ENCODE assay signal across 17 cellular contexts in the genomic region with DNA sequence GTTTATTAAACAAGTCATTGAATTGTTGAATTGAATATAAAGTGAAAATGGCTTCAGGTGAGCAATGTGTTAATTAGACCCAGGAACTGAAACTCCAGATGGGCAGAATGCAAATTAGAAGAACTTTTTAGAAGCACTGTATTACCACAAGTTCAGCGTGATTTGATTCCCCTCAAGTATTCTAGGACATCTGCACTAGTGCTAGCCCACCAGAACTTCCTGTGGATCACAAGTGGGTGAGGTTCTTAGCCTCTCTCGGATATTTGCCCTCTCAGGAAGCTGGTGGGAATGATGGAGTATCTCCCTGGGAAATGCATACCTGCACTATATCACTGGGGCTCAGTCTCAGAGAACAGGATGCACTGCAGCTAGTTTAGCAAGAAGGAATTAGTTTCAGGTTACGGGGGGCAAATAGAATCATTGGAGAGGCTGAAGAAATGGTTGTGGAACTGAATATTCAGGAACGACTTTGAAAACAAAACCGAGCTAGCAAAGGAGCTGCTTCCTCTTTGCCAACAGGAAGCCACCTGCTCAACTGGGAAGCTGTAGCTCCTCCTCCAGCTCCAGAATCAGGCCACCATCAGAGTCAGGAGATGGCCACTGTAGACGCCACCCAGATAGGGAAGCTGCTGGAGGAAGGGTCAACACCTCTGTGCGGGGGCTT.
DNase-seq lines count a peak whose midpoint lies in the region; ATAC-seq and TF ChIP-seq lines count a peak whose summit lies in the region.
"Had no signal": no experiment of that assay in that cellular context is flagged by ENCODE, and none has a peak within 500 bp of the region (broad histone marks: within the 10 kb centered on the region; RNA-seq: fewer than 3 reads in every experiment).

No MANE protein-coding gene starts in this region.

- peak overlapping the region; percentile 45; the same call in 1 of the 2 replicates for H2AFZ ChIP-seq in OCI-LY7 (ENCODE audit: low read length)

- no peaks in the 10 kb centered on the region for H4K20me1 ChIP-seq in OCI-LY7 (ENCODE audit: insufficient read depth, low read length)

- H3K36me3 ChIP-seq in OCI-LY7 (ENCODE audit: insufficient read depth, low read length) (peaks cover 13% of the 10 kb centered on the region; the same call in 1 of the 2 replicates), ascending aorta (no peaks in the 10 kb centered on the region)
- H3K36me3 ChIP-seq: uterus had no signal

- H3K4me3 ChIP-seq in GM12864 (ENCODE audit: low read depth, low read length), result no peak overlapping the region; the same call in 1 of the 2 replicates
- peak overlapping the region; percentile 58 for H3K4me3 ChIP-seq in OCI-LY7 (ENCODE audit: low read depth, low read length, poor library complexity, severe bottlenecking)
- no peak overlapping the region for H3K4me3 ChIP-seq in ascending aorta
- H3K4me3 ChIP-seq: K562, uterus had no signal

- H3K9me3 ChIP-seq in OCI-LY7 (ENCODE audit: low read length) (peaks cover 17% of the 10 kb centered on the region), ascending aorta (no peaks in the 10 kb centered on the region)
- H3K9me3 ChIP-seq: SK-N-SH, uterus had no signal

- TF ChIP-seq POLR2A in erythroblast (IDR thresholded peaks at IDR 0.05; ENCODE audit: low read length), result no peak

- H3K27me3 ChIP-seq in ascending aorta, result no peaks in the 10 kb centered on the region
- H3K27me3 ChIP-seq: uterus had no signal

- H3K27ac ChIP-seq in OCI-LY7 (ENCODE audit: low read depth, low read length, poor library complexity, severe bottlenecking) (peak overlapping the region; percentile 98), ascending aorta (no peak overlapping the region)
- H3K27ac ChIP-seq: uterus, VCaP had no signal

- H3K4me1 ChIP-seq in OCI-LY7 (ENCODE audit: insufficient read depth, low read length, poor library complexity, severe bottlenecking), result peaks cover 59% of the 10 kb centered on the region
- no peaks in the 10 kb centered on the region for H3K4me1 ChIP-seq in ascending aorta
- H3K4me1 ChIP-seq: uterus had no signal

- CTCF ChIA-PET in OCI-LY7 (lab: Charles Lee; ENCODE audit: unreplicated experiment), result interaction anchor here (0.5 to 3.7 kb wide), 7 partner anchors 8 to 174 kb away, joined by 3 to 43 read pairs (median 3); no protein-coding TSS in a partner anchor

- DNase-seq in GM12864 (ENCODE audit: low read depth), result peak; percentile 56
- peak; percentile 89 for DNase-seq in OCI-LY7 (ENCODE audit: low spot score)
- no peak for DNase-seq in activated effector memory CD4-positive, alpha-beta T cell treated with Interleukin-2 at 50 U/mL for 16 hours
- DNase-seq in ascending aorta (ENCODE audit: low spot score in 2 of 2), result no peak
- DNase-seq in erythroblast (lab: John Stamatoyannopoulos, UW), result no peak
- no peak for DNase-seq in hippocampal formation (lab: John Stamatoyannopoulos, UW)
- DNase-seq: activated naive CD8-positive, alpha-beta T cell treated with anti-CD3 and anti-CD28 coated beads, Interleukin-2, amount 50 U/mL, for 24 hours; DMS53; head of caudate nucleus; NCI-H2081 treated with DMSO at 0.1 percent for 48 hours; NK-92 treated with Interleukin-12 subunit alpha and Interleukin-12 subunit beta, amount 100 ng/mL, for 24 hours; SK-N-SH; uterus had no signal

- ATAC-seq in GM19452 (IDR thresholded peaks at IDR 0.05; ENCODE audit: unreplicated experiment) (peak; percentile 70), HG03025 (IDR thresholded peaks at IDR 0.05; ENCODE audit: low FRiP score, unreplicated experiment) (peak; percentile 64)
- ATAC-seq: activated naive CD8-positive, alpha-beta T cell treated with anti-CD3 and anti-CD28 coated beads, Interleukin-2, amount 50 U/mL, for 24 hours; K562 had no signal

- peak overlapping the region; percentile 86 for H3K4me2 ChIP-seq in OCI-LY7 (ENCODE audit: low read length)
- H3K4me2 ChIP-seq: SK-N-SH had no signal

- POLR2A ChIA-PET in OCI-LY7 (lab: Charles Lee), result interaction anchor here (0.6 to 4.4 kb wide), 11 partner anchors 9 to 74 kb away, joined by 3 to 36 read pairs (median 3); a partner anchor contains a TSS

- H3K9me2 ChIP-seq in OCI-LY7 (ENCODE audit: insufficient read depth, low read length), result no peaks in the 10 kb centered on the region
- H3K9me2 ChIP-seq: SK-N-SH had no signal

- no peaks in the 10 kb centered on the region for H3K79me2 ChIP-seq in OCI-LY7 (ENCODE audit: insufficient read depth, low read depth, low read length)

- intact Hi-C loops in OCI-LY7 (cut with micrococcal nuclease; ENCODE audit: unreplicated experiment) (loop anchor here (1.0 to 5.0 kb wide), 6 partner anchors 9 to 253 kb away; a partner anchor contains a TSS), ascending aorta (cut with DNase I) (loop anchor here (5.0 kb wide), 1 partner anchor 907 kb away; no protein-coding TSS in a partner anchor)

- no TSS peak for BruUV-seq in OCI-LY7 (replicated peaks; lab: Mats Ljungman, UMichigan)

- TF ChIP-seq CTCF in GM12864 (IDR thresholded peaks at IDR 0.05; ENCODE audit: low read depth, low read length, missing control alignments) (no peak), OCI-LY7 (conservative IDR thresholded peaks at IDR 0.05; ENCODE audit: low read length) (no peak), ascending aorta (IDR thresholded peaks at IDR 0.05) (no peak)

Comparison
In these comparisons a context has a peak if more than half of its experiments do, and no peak if none do; other contexts are left out.
1. DNase-seq: peak in GM12864 (single experiment) and OCI-LY7 (single experiment); none in activated effector memory CD4-positive, alpha-beta T cell treated with Interleukin-2 at 50 U/mL for 16 hours (single experiment), ascending aorta (0 of 2), erythroblast (0 of 2) and hippocampal formation (0 of 2).